In the genomic region with DNA sequence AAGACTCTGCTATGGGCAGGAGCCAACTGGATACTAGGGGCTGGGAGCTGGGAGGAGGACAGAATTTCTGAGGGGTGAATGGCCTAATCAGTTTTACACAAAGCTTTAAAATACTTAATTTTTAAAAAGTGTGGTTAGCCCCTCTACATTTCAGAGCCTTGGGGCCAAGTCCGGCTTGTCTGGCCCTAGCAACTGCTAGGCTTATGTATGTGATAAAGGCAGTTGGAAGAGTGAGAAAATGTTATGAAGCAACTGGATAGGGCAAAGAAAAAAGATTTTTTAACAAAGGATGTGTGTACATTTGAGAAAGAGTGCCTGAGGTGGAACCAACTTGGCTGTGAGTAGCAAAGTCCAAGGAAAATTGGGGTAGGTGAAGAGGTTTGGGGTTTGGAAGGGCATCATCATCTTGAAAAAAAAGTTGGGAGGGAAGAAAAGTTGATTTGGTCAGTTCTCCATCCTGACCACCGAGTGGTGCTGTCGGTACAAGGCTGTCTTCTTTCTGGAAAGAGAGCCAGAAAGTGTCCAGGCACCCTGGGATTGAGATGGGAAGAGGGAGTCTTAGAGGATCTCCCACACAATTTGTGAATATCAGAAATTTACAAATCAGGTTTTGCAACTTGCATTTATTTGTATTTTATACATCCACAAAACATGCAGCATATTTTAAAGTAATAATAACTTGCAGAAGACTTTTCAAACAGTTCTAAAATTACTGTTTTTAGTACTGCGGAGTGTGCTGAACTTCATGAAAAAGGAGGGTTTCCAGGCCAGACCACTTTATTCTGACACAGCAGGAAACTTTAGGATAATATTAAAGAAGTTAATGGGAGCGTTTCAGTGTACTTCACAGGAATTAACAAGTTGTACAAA, we compare ENCODE assay signal across 8 cellular contexts. TPM values are rescaled to one million over a fixed set of nuclear protein-coding genes. Genes with fewer than 3 reads are reported as not detected.
DNase-seq lines count a peak whose midpoint lies in the region; ATAC-seq and TF ChIP-seq lines count a peak whose summit lies in the region.

No MANE protein-coding gene starts in this region.

- CTCF ChIA-PET in Caco-2 (lab: Charles Lee): interaction anchor here (0.7 kb wide), 1 partner anchor 487 kb away, joined by 3 read pairs; no protein-coding TSS in a partner anchor
- CTCF ChIA-PET in HEK293 (lab: Yijun Ruan, JAX): interaction anchor here (0.6 to 2.4 kb wide), 17 partner anchors 11 to 562 kb away, joined by 3 to 21 read pairs (median 4); a partner anchor contains a TSS
- CTCF ChIA-PET in activated CD4-positive, alpha-beta T cell treated with anti-CD3 and anti-CD28 coated beads, Interleukin-2, amount 10 ng/mL, durations not matched to agents 7 days and 5 days (lab: Charles Lee): no interaction called here

- POLR2A ChIA-PET in Caco-2 (lab: Charles Lee) (no interaction called here), HEK293 (lab: Yijun Ruan, JAX) (no interaction called here)
- POLR2A ChIA-PET in activated CD4-positive, alpha-beta T cell treated with anti-CD3 and anti-CD28 coated beads, Interleukin-2, amount 10 ng/mL, durations not matched to agents 7 days and 5 days (lab: Charles Lee): no interaction called here

- H3K9me3 Mint-ChIP-seq in Caco-2 (ENCODE audit: unreplicated experiment) (no peaks in the 10 kb centered on the region), natural killer cell (no peaks in the 10 kb centered on the region)
- no peaks in the 10 kb centered on the region for H3K9me3 Mint-ChIP-seq in activated CD4-positive, alpha-beta T cell treated with anti-CD3 and anti-CD28 coated beads, Interleukin-2, amount 10 ng/mL, durations not matched to agents 7 days and 5 days

- BruUV-seq in Caco-2 (replicated peaks; lab: Mats Ljungman, UMichigan): no TSS peak

- H3K27ac Mint-ChIP-seq in Caco-2 (ENCODE audit: unreplicated experiment): no peak overlapping the region
- no peak overlapping the region for H3K27ac Mint-ChIP-seq in natural killer cell
- no peak overlapping the region for H3K27ac Mint-ChIP-seq in activated CD4-positive, alpha-beta T cell treated with anti-CD3 and anti-CD28 coated beads, Interleukin-2, amount 10 ng/mL, durations not matched to agents 7 days and 5 days

- no peaks in the 10 kb centered on the region for H3K36me3 Mint-ChIP-seq in Caco-2 (ENCODE audit: insufficient read depth, unreplicated experiment)
- no peaks in the 10 kb centered on the region for H3K36me3 Mint-ChIP-seq in natural killer cell
- H3K36me3 Mint-ChIP-seq in activated CD4-positive, alpha-beta T cell treated with anti-CD3 and anti-CD28 coated beads, Interleukin-2, amount 10 ng/mL, durations not matched to agents 7 days and 5 days (ENCODE audit: low read depth): no peaks in the 10 kb centered on the region

- in situ Hi-C loops in SK-MEL-5 (cut with HindIII; ENCODE audit: low pct_unique_long_range_greater_than_20kb, low sequenced_read_pairs): no loop called here

- H3K4me3 Mint-ChIP-seq in Caco-2 (ENCODE audit: unreplicated experiment) (no peak overlapping the region), natural killer cell (no peak overlapping the region)
- H3K4me3 Mint-ChIP-seq in activated CD4-positive, alpha-beta T cell treated with anti-CD3 and anti-CD28 coated beads, Interleukin-2, amount 10 ng/mL, durations not matched to agents 7 days and 5 days: no peak overlapping the region

- DNase-seq in Caco-2 (peak in 1 of 2 experiments; percentile 48), SK-MEL-5 (ENCODE audit: low read depth, low spot score) (peak; percentile 68), foreskin fibroblast (peak; percentile 50 to 79), renal cortical epithelial cell (ENCODE audit: low read depth) (peak; percentile 51), natural killer cell (no peak), putamen (ENCODE audit: low spot score) (no peak)
- no peak for DNase-seq in activated CD4-positive, alpha-beta T cell treated with anti-CD3 and anti-CD28 coated beads, Interleukin-2, amount 10 ng/mL, durations not matched to agents 7 days and 5 days

- H3K4me1 Mint-ChIP-seq in Caco-2 (ENCODE audit: low read depth, unreplicated experiment): no peaks in the 10 kb centered on the region
- H3K4me1 Mint-ChIP-seq in natural killer cell: no peaks in the 10 kb centered on the region
- H3K4me1 Mint-ChIP-seq in activated CD4-positive, alpha-beta T cell treated with anti-CD3 and anti-CD28 coated beads, Interleukin-2, amount 10 ng/mL, durations not matched to agents 7 days and 5 days: no peaks in the 10 kb centered on the region

- H3K27me3 Mint-ChIP-seq in Caco-2 (ENCODE audit: insufficient read depth, unreplicated experiment): no peaks in the 10 kb centered on the region
- H3K27me3 Mint-ChIP-seq in natural killer cell (ENCODE audit: low read depth in 2 of 2): peaks cover 13 to 15% of the 10 kb centered on the region in 2 donors
- H3K27me3 Mint-ChIP-seq in activated CD4-positive, alpha-beta T cell treated with anti-CD3 and anti-CD28 coated beads, Interleukin-2, amount 10 ng/mL, durations not matched to agents 7 days and 5 days: no peaks in the 10 kb centered on the region

- intact Hi-C loops in Caco-2 (cut with micrococcal nuclease; ENCODE audit: unreplicated experiment) (loop anchor here (1.0 to 5.0 kb wide), 4 partner anchors 64 to 382 kb away; a partner anchor contains a TSS), natural killer cell (cut with micrococcal nuclease) (no loop called here)

- H3K27ac ChIP-seq in HEK293 (ENCODE audit: extremely low read depth, low read depth, low read length): no peak overlapping the region

- H3K36me3 ChIP-seq in Caco-2 (ENCODE audit: control insufficient read depth, insufficient read depth, low read length) (no peaks in the 10 kb centered on the region), HEK293 (ENCODE audit: control insufficient read depth in 2 of 2, insufficient read depth in 1 of 2, low read length in 2 of 2) (no peaks in the 10 kb centered on the region)

- H3K4me1 ChIP-seq in Caco-2 (peaks cover 5% of the 10 kb centered on the region; the same call in 1 of the 2 replicates), HEK293 (ENCODE audit: control insufficient read depth, insufficient read depth, low read length) (no peaks in the 10 kb centered on the region)

- TF ChIP-seq CTCF in Caco-2 (IDR thresholded peaks at IDR 0.05; ENCODE audit: insufficient read depth in 1 of 2, low read depth in 1 of 2, low read length in 1 of 2, severe bottlenecking in 1 of 2, unreplicated experiment in 1 of 2) (peak; percentile 58 to 87), HEK293 (tag by site-specific recombination; IDR thresholded peaks at IDR 0.05) (peak; percentile 81), foreskin fibroblast (IDR thresholded peaks at IDR 0.05; ENCODE audit: low read depth, low read length) (peak; percentile 68), natural killer cell (IDR thresholded peaks at IDR 0.05) (no peak)

- no peak for ATAC-seq in natural killer cell

- H3K4me3 ChIP-seq in Caco-2 (ENCODE audit: low read depth, low read length) (no peak overlapping the region), HEK293 (ENCODE audit: low read depth, low read length) (no peak overlapping the region), foreskin fibroblast (ENCODE audit: low read depth in 1 of 2, low read length in 2 of 2) (no peak overlapping the region)

- H3K9me3 ChIP-seq in Caco-2: no peaks in the 10 kb centered on the region
- H3K9me3 ChIP-seq in HEK293 (ENCODE audit: control insufficient read depth, insufficient read depth, low read depth, low read length): no peaks in the 10 kb centered on the region

- H3K27me3 ChIP-seq in Caco-2 (replicated peaks; ENCODE audit: control insufficient read depth, insufficient read depth, low read length): no peaks in the 10 kb centered on the region

TF ChIP-seq in HEK293, 187 proteins besides CTCF, POLR2A, EP300 and RAD21:
- TF ChIP-seq ZNF654 (tag by site-specific recombination; IDR thresholded peaks at IDR 0.05; ENCODE audit: low read depth) (peak; percentile 84), ZNF350 (tag by site-specific recombination; IDR thresholded peaks at IDR 0.05) (no peak), ZBTB17 (tag by site-specific recombination; IDR thresholded peaks at IDR 0.05) (peak; percentile 60), IKZF3 (tag by site-specific recombination; IDR thresholded peaks at IDR 0.05) (peak; percentile 25; the same call in 1 of the 2 replicates), ZNF2 (tag by site-specific recombination; IDR thresholded peaks at IDR 0.05) (peak; percentile 46; the same call in 1 of the 2 replicates)
- TF ChIP-seq, protein P1, sequence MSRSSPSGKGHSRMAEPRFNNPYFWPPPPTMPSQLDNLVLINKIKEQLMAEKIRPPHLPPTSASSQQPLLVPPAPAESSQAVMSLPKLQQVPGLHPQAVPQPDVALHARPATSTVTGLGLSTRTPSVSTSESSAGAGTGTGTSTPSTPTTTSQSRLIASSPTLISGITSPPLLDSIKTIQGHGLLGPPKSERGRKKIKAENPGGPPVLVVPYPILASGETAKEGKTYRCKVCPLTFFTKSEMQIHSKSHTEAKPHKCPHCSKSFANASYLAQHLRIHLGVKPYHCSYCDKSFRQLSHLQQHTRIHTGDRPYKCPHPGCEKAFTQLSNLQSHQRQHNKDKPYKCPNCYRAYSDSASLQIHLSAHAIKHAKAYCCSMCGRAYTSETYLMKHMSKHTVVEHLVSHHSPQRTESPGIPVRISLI (tag by site-specific recombination; IDR thresholded peaks at IDR 0.05): peak; percentile 79

RNA-seq across cellular contexts. Expression of a gene that starts 10.5 kb away (rescaled TPM):
- total RNA-seq in Caco-2 (2022) (not detected in 2 replicates), renal cortical epithelial cell (0.55 and 4.5 TPM in 2 replicates), natural killer cell (1 to 10 TPM in 1 of 3 donors, under 1 TPM in 1, not detected in 1; 0.72 to 2.5 TPM)
- 0.90 and 0.95 TPM in 2 replicates for total RNA-seq in SK-MEL-5 (2014; rRNA removed; shearing (Covaris generic))
- polyA plus RNA-seq in SK-MEL-5 (2015; cell fraction: cytosol; rRNA removed): 0.14 and 0.18 TPM in 2 replicates
- 0.32 TPM in 1 of 2 replicates, not detected in the other for polyA plus RNA-seq in SK-MEL-5 (2015; cell fraction: nucleus; rRNA removed)
- total RNA-seq in activated CD4-positive, alpha-beta T cell treated with anti-CD3 and anti-CD28 coated beads, Interleukin-2, amount 10 ng/mL, durations not matched to agents 7 days and 5 days: not detected

RNA-seq across cellular contexts. Expression of a gene that starts 15.1 kb away (rescaled TPM):
- 34.2 and 38.3 TPM in 2 replicates for total RNA-seq in Caco-2 (2022)
- 18.4 and 22.1 TPM in 2 replicates for total RNA-seq in SK-MEL-5 (2014; rRNA removed; shearing (Covaris generic))
- polyA plus RNA-seq in SK-MEL-5 (2015; cell fraction: cytosol; rRNA removed): 17.8 and 19.7 TPM in 2 replicates
- 43.9 and 55.2 TPM in 2 replicates for polyA plus RNA-seq in SK-MEL-5 (2015; cell fraction: nucleus; rRNA removed)
- 38.4 and 45.3 TPM in 2 replicates for total RNA-seq in renal cortical epithelial cell
- 10 to 100 TPM; 15.0 to 28.6 (median 19.1) TPM for total RNA-seq in natural killer cell
- 10 to 100 TPM; 10.7 to 11.7 TPM for total RNA-seq in activated CD4-positive, alpha-beta T cell treated with anti-CD3 and anti-CD28 coated beads, Interleukin-2, amount 10 ng/mL, durations not matched to agents 7 days and 5 days

Comparison
In these comparisons a context has a peak if more than half of its experiments do, and no peak if none do; other contexts are left out.
1. DNase-seq: peak in SK-MEL-5 (single experiment), foreskin fibroblast (2 of 2) and renal cortical epithelial cell (single experiment); none in natural killer cell (single experiment), putamen (single experiment) and activated CD4-positive, alpha-beta T cell treated with anti-CD3 and anti-CD28 coated beads, Interleukin-2, amount 10 ng/mL, durations not matched to agents 7 days and 5 days (single experiment).